8 cellular contexts compared by ENCODE assay signal in the genomic region with DNA sequence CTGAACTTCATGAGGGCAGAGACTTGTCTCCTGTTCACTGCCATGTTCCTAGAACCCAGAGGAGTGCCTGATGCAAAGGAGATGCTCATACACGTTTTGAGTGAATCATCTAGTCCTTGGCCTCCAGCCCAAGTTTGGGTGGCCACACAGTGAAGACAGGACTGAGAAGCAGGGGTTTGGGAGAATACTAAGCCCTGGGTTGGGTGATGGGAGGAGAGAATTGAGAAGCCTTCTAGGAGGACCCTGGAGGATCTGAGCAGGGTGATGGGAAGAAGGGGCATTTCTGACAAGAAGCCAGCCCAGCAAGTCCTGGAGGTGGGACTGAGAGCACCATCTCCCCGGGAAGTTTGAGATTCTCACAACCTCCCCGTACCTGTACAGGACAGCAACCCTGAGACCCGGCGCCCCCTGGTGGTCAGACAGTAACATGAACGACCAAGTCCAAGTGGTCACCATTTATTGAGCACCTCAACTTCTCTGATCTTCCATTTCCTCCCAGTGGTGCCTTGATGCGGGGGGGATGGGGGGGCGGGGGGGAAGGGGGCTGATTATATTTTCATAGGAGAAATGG. TPM values are rescaled to one million over a fixed set of nuclear protein-coding genes. Genes with fewer than 3 reads are reported as not detected.
DNase-seq lines count a peak whose midpoint lies in the region; ATAC-seq, FAIRE-seq and TF ChIP-seq lines count a peak whose summit lies in the region.

No MANE protein-coding gene starts in this region.

- peaks cover 17% of the 10 kb centered on the region for H3K4me1 Mint-ChIP-seq in nephron progenitor cell

- peak; percentile 65 for DNase-seq in AG08395 (ENCODE audit: low spot score)
- peak; percentile 95 for DNase-seq in GM19239 (ENCODE audit: insufficient read length, low spot score)
- DNase-seq in NT2/D1 (ENCODE audit: low read depth, low spot score): peak; percentile 28
- peak; percentile 57 for DNase-seq in activated T-cell treated with anti-CD3 and anti-CD28 coated beads for 4 hours
- no peak for DNase-seq in esophagus muscularis mucosa (ENCODE audit: extremely low spot score)
- peak; percentile 87 for DNase-seq in nephron progenitor cell
- DNase-seq in stromal cell of bone marrow (ENCODE audit: low read depth): peak; percentile 8

- 5% methylated on average over 6 of the region's 8 CpGs for WGBS in esophagus muscularis mucosa

- peaks cover 22% of the 10 kb centered on the region for H3K36me3 ChIP-seq in NT2/D1 (ENCODE audit: insufficient read depth, insufficient read length, low read length)
- peaks cover 0 to 38% (median 15%) of the 10 kb centered on the region in 4 donors for H3K36me3 ChIP-seq in esophagus muscularis mucosa

- H3K27me3 ChIP-seq in NT2/D1 (ENCODE audit: insufficient read depth, insufficient read length) (no peaks in the 10 kb centered on the region), esophagus muscularis mucosa (no peaks in the 10 kb centered on the region)

- no peak overlapping the region for H3K9ac ChIP-seq in NT2/D1 (ENCODE audit: insufficient read length, low read depth)

- TF ChIP-seq CTCF in esophagus muscularis mucosa (IDR thresholded peaks at IDR 0.05): peak; percentile 37 to 68 (median 40)
- peak; percentile 48 for TF ChIP-seq CTCF in nephron progenitor cell (IDR thresholded peaks at IDR 0.05)

- peaks cover 11% of the 10 kb centered on the region for H3K27me3 Mint-ChIP-seq in nephron progenitor cell (ENCODE audit: low read depth, poor library complexity)

- no peak for ATAC-seq in GM19452 (IDR thresholded peaks at IDR 0.05; ENCODE audit: unreplicated experiment)

- TF ChIP-seq EP300 in esophagus muscularis mucosa (IDR thresholded peaks at IDR 0.05): no peak

- H3K36me3 Mint-ChIP-seq in nephron progenitor cell (ENCODE audit: low read depth): peaks cover under 1% of the 10 kb centered on the region

- FAIRE-seq in GM19239 (lab: Jason Lieb, UNC): peak; percentile 64

- H3K4me3 Mint-ChIP-seq in nephron progenitor cell: no peak overlapping the region

- H3K9me3 ChIP-seq in NT2/D1 (ENCODE audit: insufficient read depth, low read length) (no peaks in the 10 kb centered on the region), esophagus muscularis mucosa (no peaks in the 10 kb centered on the region)

- no peak overlapping the region for H3K4me3 ChIP-seq in NT2/D1 (ENCODE audit: insufficient read length, low read depth)
- no peak overlapping the region for H3K4me3 ChIP-seq in esophagus muscularis mucosa

- no peak overlapping the region for H3K27ac Mint-ChIP-seq in nephron progenitor cell

- peaks cover 6% of the 10 kb centered on the region for H3K4me1 ChIP-seq in NT2/D1 (ENCODE audit: insufficient read depth, insufficient read length)
- H3K4me1 ChIP-seq in esophagus muscularis mucosa: peaks cover 5 to 33% (median 14%) of the 10 kb centered on the region in 4 donors

- TF ChIP-seq POLR2A in esophagus muscularis mucosa (IDR thresholded peaks at IDR 0.05; ENCODE audit: low read depth): no peak

- no peaks in the 10 kb centered on the region for H3K9me3 Mint-ChIP-seq in nephron progenitor cell

- no peak overlapping the region for H3K27ac ChIP-seq in esophagus muscularis mucosa (replicated peaks in 1 of 4)

- intact Hi-C loops in esophagus muscularis mucosa (cut with DNase I): loop anchor here (5.0 kb wide), 1 partner anchor 75 kb away; no protein-coding TSS in a partner anchor

RNA-seq across cellular contexts. Expression of gene CTU1, which starts 11.0 kb away (rescaled TPM):
- 10 to 100 TPM in 3 of 4 donors, 1 to 10 TPM in 1; 7.1 to 18.9 (median 13.7) TPM for total RNA-seq in esophagus muscularis mucosa

RNA-seq across cellular contexts. Expression of gene KLK14, which starts 14.6 kb away (rescaled TPM):
- total RNA-seq in esophagus muscularis mucosa: under 1 TPM in 1 of 4 donors, not detected in 3; 0.52 TPM

RNA-seq across cellular contexts. Expression of gene SIGLEC9, which starts 27.5 kb away (rescaled TPM):
- total RNA-seq in esophagus muscularis mucosa: 1 to 10 TPM; 2.0 to 9.4 (median 3.5) TPM

RNA-seq across cellular contexts. Expression of gene KLK13, which starts 32.4 kb away (rescaled TPM):
- total RNA-seq in esophagus muscularis mucosa: not detected

RNA-seq across cellular contexts. Expression of gene SIGLEC7, which starts 44.9 kb away (rescaled TPM):
- 1 to 10 TPM in 1 of 4 donors, under 1 TPM in 2, not detected in 1; 0.19 to 2.2 (median 0.92) TPM for total RNA-seq in esophagus muscularis mucosa
